9 cellular contexts compared by ENCODE assay signal in genomic region chr19:41225238-41226052, GRCh38. TPM values are rescaled to one million over a fixed set of nuclear protein-coding genes. Genes with fewer than 3 reads are reported as not detected.
DNase-seq lines count a peak whose midpoint lies in the region; ATAC-seq lines count a peak whose summit lies in the region.
"Had no signal": no experiment of that assay in that cellular context is flagged by ENCODE, and none has a peak within 500 bp of the region (broad histone marks: within the 10 kb centered on the region; RNA-seq: fewer than 3 reads in every experiment).

No MANE protein-coding gene starts in this region.

- H3K36me3 Mint-ChIP-seq in naive B cell = no peaks in the 10 kb centered on the region

- DNase-seq in HT1080 (ENCODE audit: low read depth) (peak; percentile 100), epithelial cell of prostate (ENCODE audit: low read depth, low spot score) (peak; percentile 86), naive B cell (no peak), stromal cell of bone marrow (ENCODE audit: low read depth) (peak; percentile 98), NCI-H187 (lab: John Stamatoyannopoulos, UW) (no peak), GF-D8 (lab: John Stamatoyannopoulos, UW) (no peak)
- DNase-seq in activated CD4-positive, alpha-beta T cell treated with anti-CD3 and anti-CD28 coated beads, Interleukin-2, amount 50 U/mL, for 48 hours = peak; percentile 45 to 62

- H3K4me1 Mint-ChIP-seq in naive B cell = peaks cover 4 to 12% (median 7%) of the 10 kb centered on the region in 3 donors

- ATAC-seq in naive B cell (ENCODE audit: low read depth in 2 of 2) (no peak), HG03025 (IDR thresholded peaks at IDR 0.05; ENCODE audit: low FRiP score, unreplicated experiment) (no peak)

- peak overlapping the region in 5 of 8 donors; percentile 52 to 80 (median 70) for H3K4me3 Mint-ChIP-seq in naive B cell

- peaks cover 44 to 73% (median 64%) of the 10 kb centered on the region in 3 donors for H3K27me3 Mint-ChIP-seq in naive B cell

- H3K27ac ChIP-seq in epithelial cell of prostate = peak overlapping the region; percentile 88

- no peaks in the 10 kb centered on the region for H3K9me3 Mint-ChIP-seq in naive B cell

- H3K27ac Mint-ChIP-seq in naive B cell = peak overlapping the region in 1 of 6 donors; percentile 34

RNA-seq across cellular contexts. Expression of gene AXL, which starts 6.4 kb away (rescaled TPM):
- 613 and 754 TPM in 2 replicates for total RNA-seq in HT1080 (2014; rRNA removed; shearing (Covaris generic))
- polyA plus RNA-seq in HT1080 (2015; cell fraction: cytosol; rRNA removed) = 265 and 297 TPM in 2 replicates
- 225 and 235 TPM in 2 replicates for polyA plus RNA-seq in HT1080 (2015; cell fraction: nucleus; rRNA removed)
- polyA plus RNA-seq in naive B cell (ENCODE audit: low read depth in 6 of 6) = 1 to 10 TPM in 1 of 6 donors, under 1 TPM in 4, not detected in 1; 0.05 to 1.4 (median 0.26) TPM
- total RNA-seq: T-helper 2 cell treated with Interferon-gamma antibody and Interleukin-4, amounts not matched to agents 100 ng/mL and 5 ng/mL, for 36 hours had no signal

RNA-seq across cellular contexts. Expression of gene CYP2S1, which starts 32.4 kb away (rescaled TPM):
- 1.4 and 1.7 TPM in 2 replicates for total RNA-seq in HT1080 (2014; rRNA removed; shearing (Covaris generic))
- polyA plus RNA-seq in HT1080 (2015; cell fraction: cytosol; rRNA removed) = 4.4 and 5.8 TPM in 2 replicates
- polyA plus RNA-seq in HT1080 (2015; cell fraction: nucleus; rRNA removed) = 4.6 and 7.0 TPM in 2 replicates
- polyA plus RNA-seq in naive B cell (ENCODE audit: low read depth in 6 of 6) = not detected

RNA-seq across cellular contexts. Expression of gene HNRNPUL1, which starts 38.7 kb away (rescaled TPM):
- 160 and 187 TPM in 2 replicates for total RNA-seq in HT1080 (2014; rRNA removed; shearing (Covaris generic))
- 205 and 230 TPM in 2 replicates for polyA plus RNA-seq in HT1080 (2015; cell fraction: cytosol; rRNA removed)
- polyA plus RNA-seq in HT1080 (2015; cell fraction: nucleus; rRNA removed) = 171 and 172 TPM in 2 replicates
- polyA plus RNA-seq in naive B cell (ENCODE audit: low read depth in 6 of 6) = 10 to 100 TPM; 26.2 to 85.3 (median 54.4) TPM

Comparison
In these comparisons a context has a peak if more than half of its experiments do, and no peak if none do; other contexts are left out.
1. DNase-seq: peak in HT1080 (single experiment), activated CD4-positive, alpha-beta T cell treated with anti-CD3 and anti-CD28 coated beads, Interleukin-2, amount 50 U/mL, for 48 hours (2 of 2), epithelial cell of prostate (single experiment) and stromal cell of bone marrow (single experiment); none in naive B cell (single experiment), NCI-H187 (0 of 2) and GF-D8 (single experiment).